1 cellular context compared by ENCODE assay signal in genomic region chr20:44428174-44429016, GRCh38.
TF ChIP-seq lines count a peak whose summit lies in the region.

No MANE protein-coding gene starts in this region.

TF ChIP-seq in HepG2, 621 proteins besides CTCF, POLR2A, EP300 and RAD21 (continued from another document and continues in another):
- TF ChIP-seq CERS6 (CRISPR knock-in tag; IDR thresholded peaks at IDR 0.05) (no peak), ZNF280D (CRISPR knock-in tag; IDR thresholded peaks at IDR 0.05) (peak; percentile 94), HNF1B (CRISPR knock-in tag; IDR thresholded peaks at IDR 0.05) (peak; percentile 82), BHLHE40 (IDR thresholded peaks at IDR 0.05; ENCODE audit: low read length) (0 out of 2 replicates have a peak, but pooled peaks have one; percentile 38), ZBTB33 (CRISPR knock-in tag; IDR thresholded peaks at IDR 0.05) (peak; percentile 70; the same call in 1 of the 2 replicates), DBP (CRISPR knock-in tag; IDR thresholded peaks at IDR 0.05; ENCODE audit: not compliant biosample characterization) (no peak), YY1 (IDR thresholded peaks at IDR 0.05; ENCODE audit: insufficient read depth, insufficient replicate concordance, low read depth, low read length) (peak; percentile 14), ZNF556 (CRISPR knock-in tag; IDR thresholded peaks at IDR 0.05; ENCODE audit: borderline replicate concordance) (peak; percentile 94), FOXP1 (IDR thresholded peaks at IDR 0.05) (peak; percentile 86), FOXP1 (CRISPR knock-in tag; IDR thresholded peaks at IDR 0.05) (peak; percentile 89), MXD1 (CRISPR knock-in tag; IDR thresholded peaks at IDR 0.05) (no peak), IRF2 (CRISPR knock-in tag; IDR thresholded peaks at IDR 0.05) (peak; percentile 96), ZNF775 (CRISPR knock-in tag; IDR thresholded peaks at IDR 0.05; ENCODE audit: borderline replicate concordance) (peak; percentile 97), BORCS8-MEF2B (CRISPR knock-in tag; IDR thresholded peaks at IDR 0.05) (peak; percentile 76), CEBPZ (IDR thresholded peaks at IDR 0.05; ENCODE audit: low read length) (no peak), ARID3A (IDR thresholded peaks at IDR 0.05; ENCODE audit: low read depth, low read length) (peak; percentile 59; the same call in 1 of the 2 replicates), NR2F1 (CRISPR knock-in tag; IDR thresholded peaks at IDR 0.05) (peak in 1 of 2 experiments; percentile 9; a peak in 1 of 4 replicates), EEA1 (CRISPR knock-in tag; IDR thresholded peaks at IDR 0.05; ENCODE audit: borderline replicate concordance) (no peak), KLF13 (CRISPR knock-in tag; IDR thresholded peaks at IDR 0.05) (peak; percentile 88; the same call in 1 of the 2 replicates), ZNF101 (CRISPR knock-in tag; IDR thresholded peaks at IDR 0.05; ENCODE audit: borderline replicate concordance, low read depth) (0 out of 2 replicates have a peak, but pooled peaks have one; percentile 20), DMTF1 (CRISPR knock-in tag; IDR thresholded peaks at IDR 0.05) (no peak), PHF21A (CRISPR knock-in tag; IDR thresholded peaks at IDR 0.05) (peak; percentile 95), ZBTB2 (CRISPR knock-in tag; IDR thresholded peaks at IDR 0.05; ENCODE audit: low read depth) (peak; percentile 26; the same call in 1 of the 2 replicates), PRDM10 (CRISPR knock-in tag; IDR thresholded peaks at IDR 0.05; ENCODE audit: low read depth) (peak; percentile 79; the same call in 1 of the 2 replicates), ZNF652 (CRISPR knock-in tag; IDR thresholded peaks at IDR 0.05; ENCODE audit: borderline replicate concordance, low read depth) (peak; percentile 21; the same call in 1 of the 2 replicates), ZNF724P (CRISPR knock-in tag; IDR thresholded peaks at IDR 0.05; ENCODE audit: borderline replicate concordance) (no peak; the same call in 1 of the 2 replicates), JUND (CRISPR knock-in tag; IDR thresholded peaks at IDR 0.05) (peak; percentile 97), RFX3 (CRISPR knock-in tag; IDR thresholded peaks at IDR 0.05) (no peak), SP4 (CRISPR knock-in tag; IDR thresholded peaks at IDR 0.05) (no peak; the same call in 1 of the 2 replicates)
